ENCODE assay signal across 1 cellular context in genomic region chr7:50738932-50739331, GRCh38.
TF ChIP-seq lines count a peak whose summit lies in the region.

No MANE protein-coding gene starts in this region.

TF ChIP-seq in HepG2, 621 proteins besides CTCF, POLR2A, EP300 and RAD21 (continued from another document and continues in another):
- no peak for TF ChIP-seq FOXJ3 (CRISPR knock-in tag; IDR thresholded peaks at IDR 0.05; ENCODE audit: borderline replicate concordance)
- TF ChIP-seq MTA1 (CRISPR knock-in tag; IDR thresholded peaks at IDR 0.05; ENCODE audit: borderline replicate concordance): no peak
- no peak for TF ChIP-seq ZC3H4 (CRISPR knock-in tag; IDR thresholded peaks at IDR 0.05; ENCODE audit: borderline replicate concordance)
- TF ChIP-seq TOPORS (CRISPR knock-in tag; IDR thresholded peaks at IDR 0.05): no peak
- TF ChIP-seq ZNF530 (CRISPR knock-in tag; IDR thresholded peaks at IDR 0.05; ENCODE audit: low read depth): no peak
- TF ChIP-seq ARHGAP35 (CRISPR knock-in tag; IDR thresholded peaks at IDR 0.05; ENCODE audit: borderline replicate concordance): no peak
- TF ChIP-seq BCL6 (CRISPR knock-in tag; IDR thresholded peaks at IDR 0.05): peak; percentile 57; the same call in 1 of the 2 replicates
- no peak for TF ChIP-seq CENPBD1 (CRISPR knock-in tag; IDR thresholded peaks at IDR 0.05; ENCODE audit: borderline replicate concordance, low read depth)
- TF ChIP-seq TBP (CRISPR knock-in tag; IDR thresholded peaks at IDR 0.05): no peak
- TF ChIP-seq ZNF318 (CRISPR knock-in tag; IDR thresholded peaks at IDR 0.05): no peak
- peak; percentile 64 for TF ChIP-seq ARID5B (CRISPR knock-in tag; IDR thresholded peaks at IDR 0.05)
- TF ChIP-seq PCBP2 (optimal IDR thresholded peaks at IDR 0.05; ENCODE audit: low read depth, low read length, poor library complexity, severe bottlenecking): no peak
- no peak for TF ChIP-seq XRCC5 (optimal IDR thresholded peaks at IDR 0.05; ENCODE audit: low read length)
- no peak for TF ChIP-seq GABPA (IDR thresholded peaks at IDR 0.05; ENCODE audit: low read depth, low read length)
- TF ChIP-seq GABPA (CRISPR knock-in tag; IDR thresholded peaks at IDR 0.05; ENCODE audit: low read depth): no peak
- TF ChIP-seq FIP1L1 (IDR thresholded peaks at IDR 0.05; ENCODE audit: borderline replicate concordance, insufficient read depth, low read depth, low read length): no peak
- no peak for TF ChIP-seq ZNF580 (CRISPR knock-in tag; IDR thresholded peaks at IDR 0.05; ENCODE audit: borderline replicate concordance, low read depth)
- TF ChIP-seq ZNF670 (CRISPR knock-in tag; IDR thresholded peaks at IDR 0.05; ENCODE audit: borderline replicate concordance): no peak
- no peak for TF ChIP-seq HMGXB4 (CRISPR knock-in tag; IDR thresholded peaks at IDR 0.05; ENCODE audit: borderline replicate concordance in 1 of 2, low read depth in 1 of 2)
- no peak for TF ChIP-seq SATB2 (CRISPR knock-in tag; IDR thresholded peaks at IDR 0.05)
- peak; percentile 58 for TF ChIP-seq MIXL1 (CRISPR knock-in tag; IDR thresholded peaks at IDR 0.05)
- TF ChIP-seq DMTF1 (CRISPR knock-in tag; IDR thresholded peaks at IDR 0.05): no peak
- TF ChIP-seq ZNF737 (CRISPR knock-in tag; IDR thresholded peaks at IDR 0.05; ENCODE audit: borderline replicate concordance): no peak
- TF ChIP-seq KLF12 (CRISPR knock-in tag; IDR thresholded peaks at IDR 0.05; ENCODE audit: borderline replicate concordance): no peak
- peak; percentile 44; the same call in 1 of the 2 replicates for TF ChIP-seq HMG20A (CRISPR knock-in tag; IDR thresholded peaks at IDR 0.05; ENCODE audit: borderline replicate concordance)
- TF ChIP-seq ARNT2 (CRISPR knock-in tag; IDR thresholded peaks at IDR 0.05; ENCODE audit: low read depth): no peak
- TF ChIP-seq FOXP4 (CRISPR knock-in tag; IDR thresholded peaks at IDR 0.05): peak; percentile 52; the same call in 1 of the 2 replicates
- TF ChIP-seq ZNF333 (CRISPR knock-in tag; IDR thresholded peaks at IDR 0.05; ENCODE audit: borderline replicate concordance): no peak
- TF ChIP-seq ZNF329 (CRISPR knock-in tag; IDR thresholded peaks at IDR 0.05; ENCODE audit: low read depth): no peak
- TF ChIP-seq MAFK (conservative IDR thresholded peaks at IDR 0.05 in 1 of 2, IDR thresholded peaks at IDR 0.05 in 1 of 2; ENCODE audit: low read length in 2 of 2): no peak
- TF ChIP-seq PLSCR1 (CRISPR knock-in tag; IDR thresholded peaks at IDR 0.05; ENCODE audit: borderline replicate concordance): no peak
- 0 out of 2 replicates have a peak, but pooled peaks have one; percentile 27 for TF ChIP-seq HHEX (CRISPR knock-in tag; IDR thresholded peaks at IDR 0.05)
- TF ChIP-seq PBX3 (CRISPR knock-in tag; IDR thresholded peaks at IDR 0.05; ENCODE audit: borderline replicate concordance): no peak
- no peak for TF ChIP-seq ZFP37 (CRISPR knock-in tag; IDR thresholded peaks at IDR 0.05; ENCODE audit: borderline replicate concordance)
